In genomic region chr7:31407277-31407676, GRCh38 we compare ENCODE assay signal across 24 cellular contexts.
"Had no signal": no experiment of that assay in that cellular context is flagged by ENCODE, and none has a peak within 500 bp of the region (broad histone marks: within the 10 kb centered on the region; RNA-seq: fewer than 3 reads in every experiment).

No MANE protein-coding gene starts in this region.

- H3K4me1 ChIP-seq: Peyer's patch had no signal

- FAIRE-seq: HepG2 had no signal

- DNase-seq: IMR-90; Karpas-422; KG1; MG63; NCI-H1092; NCI-H1105 treated with DMSO at 0.1 percent for 48 hours; NCI-H1417 treated with DMSO at 0.1 percent for 48 hours; NCI-H146; NCI-H1694 treated with DMSO at 0.1 percent for 48 hours; NCI-H1930; NCI-H2081; NCI-H2107; NCI-H2171 treated with DMSO at 0.1 percent for 48 hours; NCI-H345; NCI-H446 treated with DMSO at 0.1 percent for 48 hours; NCI-H510A treated with DMSO at 0.1 percent for 48 hours; NCI-H526; NK-92 treated with Interleukin-12 subunit alpha and Interleukin-12 subunit beta, amount 100 ng/mL, for 24 hours; PC-9; Peyer's patch; SHP77; T-helper 1 cell had no signal

- H3K4me3 ChIP-seq: MG63, PC-9, Peyer's patch had no signal

- H3K9me3 ChIP-seq: MG63, Peyer's patch had no signal

- H3K36me3 ChIP-seq: MG63, Peyer's patch had no signal

- ATAC-seq: HepG2, SK-N-SH treated with all-trans-retinoic acid at 6 μM for 48 hours had no signal

- H3K27ac ChIP-seq: Peyer's patch had no signal

- H3K27me3 ChIP-seq: MG63, Peyer's patch had no signal

- H2AFZ ChIP-seq: PC-9 had no signal
